Comparison of ENCODE assay signal across 1 cellular context in the genomic region with DNA sequence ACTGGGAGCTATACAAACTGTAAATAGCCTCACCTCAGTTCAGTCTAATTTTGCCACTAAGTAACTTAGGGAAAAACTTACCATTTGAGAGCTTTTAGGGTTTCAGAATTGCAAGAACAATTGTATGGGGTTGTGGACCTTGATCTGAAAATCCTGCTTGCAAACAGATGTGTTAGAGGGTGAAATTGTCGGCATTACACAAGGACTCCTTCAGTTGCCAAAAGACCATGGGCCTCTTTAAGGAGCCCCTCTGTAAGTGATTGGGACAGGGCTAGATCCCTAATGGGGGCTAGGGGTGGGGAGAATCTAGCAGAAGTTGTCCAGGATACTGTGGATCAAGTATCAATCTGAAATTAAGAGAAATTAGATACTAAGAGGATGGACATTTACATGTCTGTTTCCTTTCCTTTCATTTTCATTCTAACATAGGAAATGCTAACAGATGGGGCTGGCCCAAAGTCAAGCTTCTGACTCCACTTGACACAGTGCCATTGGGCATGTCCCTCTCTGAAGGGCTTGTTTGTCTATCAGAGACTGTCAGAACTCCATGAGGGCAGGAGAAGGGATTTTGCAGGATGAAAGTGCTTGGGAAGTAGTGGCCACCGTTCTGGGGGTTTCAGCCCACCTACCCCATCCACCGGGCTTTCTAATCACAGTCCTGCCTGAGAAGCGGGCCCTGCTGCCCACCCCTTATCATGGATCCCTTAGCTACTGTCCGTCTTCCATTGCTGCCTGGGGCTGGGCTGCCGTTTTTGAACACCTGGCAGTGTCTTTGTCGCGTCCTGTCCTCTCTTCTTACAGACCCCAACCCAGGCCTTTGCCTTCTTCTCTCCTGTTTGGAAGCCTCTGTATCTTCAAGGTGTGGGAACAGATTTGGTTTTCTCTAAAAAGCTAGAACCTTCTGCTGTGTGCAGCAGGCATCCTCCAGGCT.
TF ChIP-seq lines count a peak whose summit lies in the region.

No MANE protein-coding gene starts in this region.

TF ChIP-seq in SK-N-SH treated with all-trans-retinoic acid at 6 μM for 48 hours, 23 proteins besides CTCF, POLR2A, EP300 and RAD21 (continued from another document):
- TF ChIP-seq, protein P1, sequence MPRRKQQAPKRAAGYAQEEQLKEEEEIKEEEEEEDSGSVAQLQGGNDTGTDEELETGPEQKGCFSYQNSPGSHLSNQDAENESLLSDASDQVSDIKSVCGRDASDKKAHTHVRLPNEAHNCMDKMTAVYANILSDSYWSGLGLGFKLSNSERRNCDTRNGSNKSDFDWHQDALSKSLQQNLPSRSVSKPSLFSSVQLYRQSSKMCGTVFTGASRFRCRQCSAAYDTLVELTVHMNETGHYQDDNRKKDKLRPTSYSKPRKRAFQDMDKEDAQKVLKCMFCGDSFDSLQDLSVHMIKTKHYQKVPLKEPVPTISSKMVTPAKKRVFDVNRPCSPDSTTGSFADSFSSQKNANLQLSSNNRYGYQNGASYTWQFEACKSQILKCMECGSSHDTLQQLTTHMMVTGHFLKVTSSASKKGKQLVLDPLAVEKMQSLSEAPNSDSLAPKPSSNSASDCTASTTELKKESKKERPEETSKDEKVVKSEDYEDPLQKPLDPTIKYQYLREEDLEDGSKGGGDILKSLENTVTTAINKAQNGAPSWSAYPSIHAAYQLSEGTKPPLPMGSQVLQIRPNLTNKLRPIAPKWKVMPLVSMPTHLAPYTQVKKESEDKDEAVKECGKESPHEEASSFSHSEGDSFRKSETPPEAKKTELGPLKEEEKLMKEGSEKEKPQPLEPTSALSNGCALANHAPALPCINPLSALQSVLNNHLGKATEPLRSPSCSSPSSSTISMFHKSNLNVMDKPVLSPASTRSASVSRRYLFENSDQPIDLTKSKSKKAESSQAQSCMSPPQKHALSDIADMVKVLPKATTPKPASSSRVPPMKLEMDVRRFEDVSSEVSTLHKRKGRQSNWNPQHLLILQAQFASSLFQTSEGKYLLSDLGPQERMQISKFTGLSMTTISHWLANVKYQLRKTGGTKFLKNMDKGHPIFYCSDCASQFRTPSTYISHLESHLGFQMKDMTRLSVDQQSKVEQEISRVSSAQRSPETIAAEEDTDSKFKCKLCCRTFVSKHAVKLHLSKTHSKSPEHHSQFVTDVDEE (CRISPR knock-in tag; IDR thresholded peaks at IDR 0.05) = no peak
- no peak for TF ChIP-seq POU6F1 (CRISPR knock-in tag; IDR thresholded peaks at IDR 0.05; ENCODE audit: borderline replicate concordance, low read depth)
